In the genomic region with DNA sequence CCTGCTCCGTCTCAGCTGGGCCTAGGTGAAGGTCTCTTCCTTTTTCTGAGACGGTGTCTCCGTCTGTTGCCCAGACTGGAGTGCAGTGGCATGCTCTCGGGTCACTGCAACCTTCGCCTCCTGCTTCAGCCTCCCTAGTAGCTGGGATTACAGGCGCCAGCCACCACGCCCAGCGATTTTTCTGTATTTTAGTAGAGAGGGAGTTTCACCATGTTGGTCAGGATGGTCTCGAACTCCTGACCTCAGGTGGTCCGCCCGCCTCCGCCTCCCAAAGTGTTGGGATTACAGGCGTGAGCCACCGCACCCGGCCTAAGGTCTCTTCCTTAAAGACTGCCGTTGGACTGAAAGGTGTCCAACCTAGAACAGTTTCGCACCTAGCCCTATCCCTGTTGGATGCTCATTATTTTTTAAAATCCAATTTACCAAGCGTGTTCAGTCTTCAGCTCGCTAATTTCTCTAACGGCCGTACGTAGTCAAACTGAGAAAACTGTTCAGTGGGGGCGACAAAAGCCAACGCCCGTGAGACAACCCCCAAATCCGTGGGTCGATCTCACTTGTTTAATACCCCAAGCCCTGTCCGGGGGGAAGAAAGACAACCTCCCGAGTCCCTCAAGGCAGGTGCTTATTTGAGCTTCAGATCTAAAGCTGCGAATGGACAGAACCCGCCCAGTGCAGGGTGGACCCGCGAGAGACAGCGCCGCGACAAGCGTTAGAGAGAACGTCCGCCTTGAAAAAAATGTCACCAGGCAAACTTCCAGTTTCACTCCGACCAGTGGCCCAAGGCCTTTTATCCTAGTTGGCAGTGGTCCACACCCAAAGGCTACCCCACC, we compare ENCODE assay signal across 8 cellular contexts. TPM values are rescaled to one million over a fixed set of nuclear protein-coding genes. Genes with fewer than 3 reads are reported as not detected.
A peak's percentile ranks its signal among the peaks of the same experiment; 100 is the strongest.
DNase-seq lines count a peak whose midpoint lies in the region; ATAC-seq lines count a peak whose summit lies in the region.

No MANE protein-coding gene starts in this region.

- peak overlapping the region; percentile 92 for H3K4me3 Mint-ChIP-seq in dendritic cell treated with granulocyte-macrophage colony-stimulating factor and Interleukin-4, amounts not matched to agents 40 ng/mL and 50 ng/mL, for 4 days
- peak overlapping the region; percentile 95 for H3K4me3 Mint-ChIP-seq in natural killer cell treated with Interleukin-12 subunit alpha and Interleukin-12 subunit beta and Interleukin-15 and Interleukin-18, amount 100 ng/mL, for 72 hours

- no peaks in the 10 kb centered on the region for H3K9me3 Mint-ChIP-seq in dendritic cell treated with granulocyte-macrophage colony-stimulating factor and Interleukin-4, amounts not matched to agents 40 ng/mL and 50 ng/mL, for 4 days
- H3K9me3 Mint-ChIP-seq in natural killer cell treated with Interleukin-12 subunit alpha and Interleukin-12 subunit beta and Interleukin-15 and Interleukin-18, amount 100 ng/mL, for 72 hours = no peaks in the 10 kb centered on the region

- H3K27me3 Mint-ChIP-seq in dendritic cell treated with granulocyte-macrophage colony-stimulating factor and Interleukin-4, amounts not matched to agents 40 ng/mL and 50 ng/mL, for 4 days = no peaks in the 10 kb centered on the region
- H3K27me3 Mint-ChIP-seq in natural killer cell treated with Interleukin-12 subunit alpha and Interleukin-12 subunit beta and Interleukin-15 and Interleukin-18, amount 100 ng/mL, for 72 hours = no peaks in the 10 kb centered on the region

- H3K4me1 Mint-ChIP-seq in dendritic cell treated with granulocyte-macrophage colony-stimulating factor and Interleukin-4, amounts not matched to agents 40 ng/mL and 50 ng/mL, for 4 days (ENCODE audit: low read depth) = peaks cover 45% of the 10 kb centered on the region
- H3K4me1 Mint-ChIP-seq in natural killer cell treated with Interleukin-12 subunit alpha and Interleukin-12 subunit beta and Interleukin-15 and Interleukin-18, amount 100 ng/mL, for 72 hours (ENCODE audit: low read depth in 2 of 2) = peaks cover 35 to 43% of the 10 kb centered on the region in 2 donors

- peak overlapping the region; percentile 86 for H3K4me3 ChIP-seq in Jurkat, Clone E6-1 (ENCODE audit: low read length)

- H3K27ac Mint-ChIP-seq in dendritic cell treated with granulocyte-macrophage colony-stimulating factor and Interleukin-4, amounts not matched to agents 40 ng/mL and 50 ng/mL, for 4 days = peak overlapping the region; percentile 96
- H3K27ac Mint-ChIP-seq in natural killer cell treated with Interleukin-12 subunit alpha and Interleukin-12 subunit beta and Interleukin-15 and Interleukin-18, amount 100 ng/mL, for 72 hours = peak overlapping the region; percentile 94 to 97

- DNase-seq in Jurkat, Clone E6-1 (ENCODE audit: low read depth, low spot score) = no peak
- DNase-seq in natural killer cell treated with Interleukin-12 subunit alpha and Interleukin-12 subunit beta and Interleukin-15 and Interleukin-18, amount 100 ng/mL, for 72 hours (ENCODE audit: low spot score) = no peak
- DNase-seq in NCI-H128 (lab: John Stamatoyannopoulos, UW; ENCODE audit: unreplicated experiment) = no peak
- DNase-seq in kidney glomerular epithelial cell (lab: John Stamatoyannopoulos, UW) = no peak
- DNase-seq in RPMI8226 = no peak
- no peak for DNase-seq in DMS 273 treated with DMSO at 0.1 percent for 48 hours (lab: John Stamatoyannopoulos, UW)

- ATAC-seq in GM19043 (IDR thresholded peaks at IDR 0.05; ENCODE audit: low read depth, unreplicated experiment) = peak; percentile 15
- ATAC-seq in natural killer cell treated with Interleukin-12 subunit alpha and Interleukin-12 subunit beta and Interleukin-15 and Interleukin-18, amount 100 ng/mL, for 72 hours = no peak

- H3K36me3 Mint-ChIP-seq in dendritic cell treated with granulocyte-macrophage colony-stimulating factor and Interleukin-4, amounts not matched to agents 40 ng/mL and 50 ng/mL, for 4 days (ENCODE audit: low read depth) = peaks cover 24% of the 10 kb centered on the region
- H3K36me3 Mint-ChIP-seq in natural killer cell treated with Interleukin-12 subunit alpha and Interleukin-12 subunit beta and Interleukin-15 and Interleukin-18, amount 100 ng/mL, for 72 hours = no peaks in the 10 kb centered on the region

- intact Hi-C loops in dendritic cell treated with granulocyte-macrophage colony-stimulating factor and Interleukin-4, amounts not matched to agents 40 ng/mL and 50 ng/mL, for 4 days (cut with micrococcal nuclease) = loop anchor here (1.0 kb wide), 1 partner anchor 12 kb away; no protein-coding TSS in a partner anchor

RNA-seq across cellular contexts. Expression of a gene that starts 1.0 kb away (rescaled TPM):
- polyA plus RNA-seq in Jurkat, Clone E6-1 (2012; ENCODE audit: insufficient read depth, insufficient read length) = 37.2 TPM
- 10 to 100 TPM; 59.9 to 66.8 TPM for total RNA-seq in natural killer cell treated with Interleukin-12 subunit alpha and Interleukin-12 subunit beta and Interleukin-15 and Interleukin-18, amount 100 ng/mL, for 72 hours

RNA-seq across cellular contexts. Expression of a gene that starts 25.9 kb away (rescaled TPM):
- 58.3 TPM for polyA plus RNA-seq in Jurkat, Clone E6-1 (2012; ENCODE audit: insufficient read depth, insufficient read length)
- total RNA-seq in natural killer cell treated with Interleukin-12 subunit alpha and Interleukin-12 subunit beta and Interleukin-15 and Interleukin-18, amount 100 ng/mL, for 72 hours = 10 to 100 TPM; 55.8 to 63.1 TPM

RNA-seq across cellular contexts. Expression of a gene that starts 27.4 kb away (rescaled TPM):
- polyA plus RNA-seq in Jurkat, Clone E6-1 (2012; ENCODE audit: insufficient read depth, insufficient read length) = 79.5 TPM
- 10 to 100 TPM; 78.6 to 88.2 TPM for total RNA-seq in natural killer cell treated with Interleukin-12 subunit alpha and Interleukin-12 subunit beta and Interleukin-15 and Interleukin-18, amount 100 ng/mL, for 72 hours
